8 cellular contexts compared by ENCODE assay signal in genomic region chr1:108049083-108049819, GRCh38.
DNase-seq lines count a peak whose midpoint lies in the region; ATAC-seq lines count a peak whose summit lies in the region.

No MANE protein-coding gene starts in this region.

- H3K36me3 Mint-ChIP-seq in naive B cell, result peaks cover 3 to 18% of the 10 kb centered on the region in 2 donors

- no peaks in the 10 kb centered on the region for H3K9me3 Mint-ChIP-seq in naive B cell

- peak; percentile 66 to 79 for DNase-seq in AML-193 (lab: John Stamatoyannopoulos, UW)
- DNase-seq in SKM-1 (lab: John Stamatoyannopoulos, UW; ENCODE audit: unreplicated experiment), result peak; percentile 53
- peak; percentile 46 for DNase-seq in epidermal melanocyte (ENCODE audit: insufficient read length, low spot score)
- peak; percentile 16 for DNase-seq in naive B cell
- DNase-seq in NCI-H2227 treated with DMSO at 0.1 percent for 48 hours (lab: John Stamatoyannopoulos, UW), result no peak

- H3K4me3 Mint-ChIP-seq in naive B cell, result peak overlapping the region in 7 of 8 donors; percentile 16 to 66 (median 42)

- ATAC-seq in GM21360 (IDR thresholded peaks at IDR 0.05; ENCODE audit: unreplicated experiment), result peak; percentile 51
- peak; percentile 76 to 77 for ATAC-seq in naive B cell (ENCODE audit: low read depth in 2 of 2)
- no peak for ATAC-seq in GM18870 (IDR thresholded peaks at IDR 0.05; ENCODE audit: unreplicated experiment)
- ATAC-seq in esophagus mucosa, result no peak

- peaks cover 11 to 40% (median 34%) of the 10 kb centered on the region in 3 donors for H3K4me1 Mint-ChIP-seq in naive B cell

- peak overlapping the region in 1 of 6 donors; percentile 29 for H3K27ac Mint-ChIP-seq in naive B cell

- no peaks in the 10 kb centered on the region for H3K27me3 Mint-ChIP-seq in naive B cell

Comparison
In these comparisons a context has a peak if more than half of its experiments do, and no peak if none do; other contexts are left out.
1. ATAC-seq: peak in GM21360 (single experiment) and naive B cell (2 of 2); none in GM18870 (single experiment) and esophagus mucosa (single experiment).